Comparison of ENCODE assay signal across 9 cellular contexts in the genomic region with DNA sequence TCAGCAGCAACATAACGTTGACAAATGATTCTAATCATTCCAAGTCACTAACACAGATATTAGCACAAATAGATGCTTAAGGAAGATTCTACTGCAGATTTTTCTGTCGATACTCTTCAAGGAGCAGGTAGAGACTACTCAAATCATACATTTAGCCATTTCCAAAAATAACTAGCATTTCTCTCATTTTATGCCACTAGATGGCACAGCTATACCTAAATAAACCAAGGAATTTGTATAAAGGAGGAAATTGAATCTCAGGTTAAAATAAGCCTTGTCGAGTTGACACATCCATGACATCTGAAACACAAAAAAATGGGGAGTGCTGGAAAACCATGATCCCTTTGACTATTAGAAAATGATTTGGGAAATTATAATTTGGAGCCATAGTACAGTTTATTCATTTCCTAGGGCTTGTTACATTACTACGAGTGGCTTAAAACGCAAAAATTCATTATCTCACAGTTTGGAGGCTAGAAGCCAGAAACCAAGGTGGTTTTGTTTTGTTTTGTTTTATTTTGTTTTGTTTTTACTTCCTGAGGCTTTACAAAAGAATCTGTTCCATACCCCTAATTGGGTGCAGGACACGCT. TPM values are rescaled to one million over a fixed set of nuclear protein-coding genes. Genes with fewer than 3 reads are reported as not detected.
DNase-seq lines count a peak whose midpoint lies in the region; ATAC-seq and TF ChIP-seq lines count a peak whose summit lies in the region.
"Had no signal": no experiment of that assay in that cellular context is flagged by ENCODE, and none has a peak within 500 bp of the region (broad histone marks: within the 10 kb centered on the region; RNA-seq: fewer than 3 reads in every experiment).

No MANE protein-coding gene starts in this region.

- no peak overlapping the region for H2AFZ ChIP-seq in HCT116 (ENCODE audit: low read depth, low read length, poor library complexity, severe bottlenecking)

- DNase-seq in BJ (ENCODE audit: low read depth) (no peak), HCT116 (ENCODE audit: low read depth, low spot score) (peak; percentile 40), NCI-H774 (lab: John Stamatoyannopoulos, UW) (peak; percentile 62), dermis blood vessel endothelial cell (peak; percentile 43), HuH-7 (ENCODE audit: low spot score) (no peak)

- H3K27me3 Mint-ChIP-seq in nephron (ENCODE audit: low read depth) = peaks cover 4% of the 10 kb centered on the region

- H3K9ac ChIP-seq in HCT116 (ENCODE audit: low read length) = no peak overlapping the region

- H3K4me3 ChIP-seq in BJ (ENCODE audit: low read depth, low read length) (no peak overlapping the region), HCT116 (replicated peaks in 1 of 2; ENCODE audit: low read depth in 1 of 2, low read length in 2 of 2) (no peak overlapping the region)

- no peaks in the 10 kb centered on the region for H3K79me2 ChIP-seq in HCT116 (ENCODE audit: insufficient read depth, low read length)

- H3K9me3 Mint-ChIP-seq in nephron = no peaks in the 10 kb centered on the region

- no TSS peak for BruUV-seq in HCT116 (replicated peaks; lab: Mats Ljungman, UMichigan)

- H3K36me3 ChIP-seq in BJ (ENCODE audit: control insufficient read depth, insufficient read depth, low read length) (no peaks in the 10 kb centered on the region), HCT116 (ENCODE audit: control insufficient read depth in 1 of 2, insufficient read depth in 2 of 2, low read length in 2 of 2) (no peaks in the 10 kb centered on the region)

- H3K4me2 ChIP-seq in HCT116 (ENCODE audit: low read length) = no peak overlapping the region

- H3K27me3 ChIP-seq in BJ (ENCODE audit: control insufficient read depth, insufficient read depth, low read length) (no peaks in the 10 kb centered on the region), HCT116 (ENCODE audit: insufficient read depth, low read length) (no peaks in the 10 kb centered on the region)

- RAD21 ChIA-PET in HCT116 (lab: Charles Lee; ENCODE audit: low non-redundant PET in 1 of 2, low total read pairs in 2 of 2, uncharacterized antibody in 2 of 2, unreplicated experiment in 2 of 2) = no interaction called here

- no peak overlapping the region for H3K4me3 Mint-ChIP-seq in nephron

- TF ChIP-seq RAD21 in HCT116 (IDR thresholded peaks at IDR 0.05; ENCODE audit: low read depth) = peak; percentile 71

- no peaks in the 10 kb centered on the region for H4K20me1 ChIP-seq in HCT116 (ENCODE audit: insufficient read depth)

- CTCF ChIA-PET in BJ (lab: Yijun Ruan, JAX) = interaction anchor here (0.6 to 5.3 kb wide), 11 partner anchors 27 to 508 kb away, joined by 3 to 52 read pairs (median 3); partner anchors contain the start of gene C3orf33
- CTCF ChIA-PET in HCT116 (lab: Charles Lee) = interaction anchor here (1.6 to 4.2 kb wide), 2 partner anchors 348 to 453 kb away, joined by 5 to 50 read pairs; partner anchors contain the start of gene C3orf33

- no peak overlapping the region for H3K27ac Mint-ChIP-seq in nephron

- intact Hi-C loops in HCT116 (cut with micrococcal nuclease) = loop anchor here (1.0 to 2.0 kb wide), 2 partner anchors 30 to 349 kb away; no protein-coding TSS in a partner anchor

- H3K9me3 ChIP-seq in HCT116 (ENCODE audit: control insufficient read depth in 1 of 2, insufficient read depth in 1 of 2, low read depth in 1 of 2, low read length in 2 of 2) = no peaks in the 10 kb centered on the region

- ATAC-seq in HCT116 = peak; percentile 68
- ATAC-seq in HG03039 (IDR thresholded peaks at IDR 0.05; ENCODE audit: unreplicated experiment) = no peak
- no peak for ATAC-seq in GM21825 (IDR thresholded peaks at IDR 0.05; ENCODE audit: unreplicated experiment)

- no peak overlapping the region for H3K27ac ChIP-seq in HCT116 (ENCODE audit: low read depth, low read length)

- peak; percentile 52 for TF ChIP-seq CTCF in BJ (IDR thresholded peaks at IDR 0.05; ENCODE audit: insufficient read depth, low read depth, low read length)
- TF ChIP-seq CTCF in HCT116 (IDR thresholded peaks at IDR 0.05 in 2 of 3, conservative IDR thresholded peaks at IDR 0.05 in 1 of 3; ENCODE audit: borderline replicate concordance in 1 of 3, insufficient read depth in 1 of 3, low read depth in 2 of 3, low read length in 2 of 3) = peak; percentile 32 to 65 (median 45); a peak in 3 of 6 replicates
- TF ChIP-seq CTCF in nephron (IDR thresholded peaks at IDR 0.05; ENCODE audit: unreplicated experiment in 3 of 3) = peak; percentile 51 to 66 (median 55)

- POLR2A ChIA-PET in BJ (lab: Charles Lee) = no interaction called here
- POLR2A ChIA-PET in HCT116 (lab: Charles Lee) = no interaction called here

- H3K36me3 Mint-ChIP-seq in nephron (ENCODE audit: low read depth) = no peaks in the 10 kb centered on the region

- H3K4me1 Mint-ChIP-seq in nephron = no peaks in the 10 kb centered on the region

- no peaks in the 10 kb centered on the region for H3K4me1 ChIP-seq in HCT116 (ENCODE audit: control insufficient read depth in 1 of 2, insufficient read depth in 2 of 2, low read length in 2 of 2)

- no peaks in the 10 kb centered on the region for H3K9me2 ChIP-seq in HCT116 (ENCODE audit: insufficient read depth)

- TF ChIP-seq POLR2A in HCT116 (IDR thresholded peaks at IDR 0.05; ENCODE audit: borderline replicate concordance, extremely low read depth, insufficient read depth, insufficient read length) = no peak

TF ChIP-seq in HCT116, 20 proteins besides CTCF, POLR2A, EP300 and RAD21:
- TF ChIP-seq TCF7L2 (IDR thresholded peaks at IDR 0.05; ENCODE audit: borderline replicate concordance, extremely low read depth, insufficient read depth, insufficient read length) (no peak), SIN3A (IDR thresholded peaks at IDR 0.05; ENCODE audit: low read depth) (no peak), CBX3 (IDR thresholded peaks at IDR 0.05; ENCODE audit: low read depth) (no peak), SP1 (IDR thresholded peaks at IDR 0.05; ENCODE audit: low read depth) (no peak), SRF (IDR thresholded peaks at IDR 0.05; ENCODE audit: low read depth) (no peak), CEBPB (IDR thresholded peaks at IDR 0.05; ENCODE audit: low read depth) (no peak), POLR2AphosphoS5 (IDR thresholded peaks at IDR 0.05; ENCODE audit: low read depth, low read length) (no peak), EZH2 (IDR thresholded peaks at IDR 0.05) (no peak), ZNF274 (IDR thresholded peaks at IDR 0.05; ENCODE audit: low read depth, low read length) (no peak), ZFX (IDR thresholded peaks at IDR 0.05) (no peak)
- TF ChIP-seq, protein P1, sequence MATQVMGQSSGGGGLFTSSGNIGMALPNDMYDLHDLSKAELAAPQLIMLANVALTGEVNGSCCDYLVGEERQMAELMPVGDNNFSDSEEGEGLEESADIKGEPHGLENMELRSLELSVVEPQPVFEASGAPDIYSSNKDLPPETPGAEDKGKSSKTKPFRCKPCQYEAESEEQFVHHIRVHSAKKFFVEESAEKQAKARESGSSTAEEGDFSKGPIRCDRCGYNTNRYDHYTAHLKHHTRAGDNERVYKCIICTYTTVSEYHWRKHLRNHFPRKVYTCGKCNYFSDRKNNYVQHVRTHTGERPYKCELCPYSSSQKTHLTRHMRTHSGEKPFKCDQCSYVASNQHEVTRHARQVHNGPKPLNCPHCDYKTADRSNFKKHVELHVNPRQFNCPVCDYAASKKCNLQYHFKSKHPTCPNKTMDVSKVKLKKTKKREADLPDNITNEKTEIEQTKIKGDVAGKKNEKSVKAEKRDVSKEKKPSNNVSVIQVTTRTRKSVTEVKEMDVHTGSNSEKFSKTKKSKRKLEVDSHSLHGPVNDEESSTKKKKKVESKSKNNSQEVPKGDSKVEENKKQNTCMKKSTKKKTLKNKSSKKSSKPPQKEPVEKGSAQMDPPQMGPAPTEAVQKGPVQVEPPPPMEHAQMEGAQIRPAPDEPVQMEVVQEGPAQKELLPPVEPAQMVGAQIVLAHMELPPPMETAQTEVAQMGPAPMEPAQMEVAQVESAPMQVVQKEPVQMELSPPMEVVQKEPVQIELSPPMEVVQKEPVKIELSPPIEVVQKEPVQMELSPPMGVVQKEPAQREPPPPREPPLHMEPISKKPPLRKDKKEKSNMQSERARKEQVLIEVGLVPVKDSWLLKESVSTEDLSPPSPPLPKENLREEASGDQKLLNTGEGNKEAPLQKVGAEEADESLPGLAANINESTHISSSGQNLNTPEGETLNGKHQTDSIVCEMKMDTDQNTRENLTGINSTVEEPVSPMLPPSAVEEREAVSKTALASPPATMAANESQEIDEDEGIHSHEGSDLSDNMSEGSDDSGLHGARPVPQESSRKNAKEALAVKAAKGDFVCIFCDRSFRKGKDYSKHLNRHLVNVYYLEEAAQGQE (IDR thresholded peaks at IDR 0.05; ENCODE audit: low read depth) = no peak
TF ChIP-seq in HCT116: peak in this region for 0.

RNA-seq across cellular contexts. Expression of gene STRIT1, which starts 59.5 kb away (rescaled TPM):
- not detected in 2 replicates for polyA plus RNA-seq in BJ (2011; rRNA removed)
- not detected in 2 replicates for polyA minus RNA-seq in BJ (2011; rRNA and poly(A)+ RNA removed)
- total RNA-seq in HCT116 (2021; ENCODE audit: unreplicated experiment) = not detected
- polyA plus RNA-seq in HCT116 (2012) = not detected in 2 replicates
- not detected in 2 replicates for total RNA-seq in dermis blood vessel endothelial cell
- polyA plus RNA-seq: urinary bladder had no signal

Comparison
In these comparisons a context has a peak if more than half of its experiments do, and no peak if none do; other contexts are left out.
1. DNase-seq: peak in HCT116 (single experiment), NCI-H774 (single experiment) and dermis blood vessel endothelial cell (single experiment); none in BJ (single experiment) and HuH-7 (single experiment).
2. Peak in every context shown above with its lines, with median percentiles within 50 percentile points of each other: CTCF ChIP-seq.